ENCODE assay signal across 10 cellular contexts in the genomic region with DNA sequence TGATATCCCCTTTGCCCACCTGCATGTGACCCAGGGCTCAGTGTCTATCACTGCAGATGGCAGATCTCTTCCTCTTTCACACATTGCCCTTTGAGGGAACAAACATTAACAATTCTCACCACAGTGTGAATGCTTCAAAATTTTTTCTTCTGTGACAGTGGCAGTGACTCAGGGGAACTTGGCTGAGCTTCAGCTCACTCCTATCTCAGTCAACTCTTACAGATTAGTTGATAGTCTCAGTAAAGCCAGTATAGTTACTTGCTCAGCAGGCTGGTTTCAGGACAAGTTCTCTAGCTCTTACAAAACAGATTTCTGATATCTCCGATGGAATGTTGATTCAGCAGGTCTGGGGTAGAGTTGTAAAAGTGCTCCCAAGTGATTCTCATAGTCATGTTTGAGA.
DNase-seq lines count a peak whose midpoint lies in the region; ATAC-seq and TF ChIP-seq lines count a peak whose summit lies in the region.
"Had no signal": no experiment of that assay in that cellular context is flagged by ENCODE, and none has a peak within 500 bp of the region (broad histone marks: within the 10 kb centered on the region; RNA-seq: fewer than 3 reads in every experiment).

No MANE protein-coding gene starts in this region.

- H3K4me2 ChIP-seq in neuronal stem cell (ENCODE audit: insufficient read depth, low read length, poor library complexity, severe bottlenecking) = no peak overlapping the region

- H2BK15ac ChIP-seq in neuronal stem cell (ENCODE audit: low read length) = no peak overlapping the region

- H2BK120ac ChIP-seq in neuronal stem cell (ENCODE audit: low read depth, low read length) = no peak overlapping the region

- TF ChIP-seq CTCF in foreskin fibroblast (IDR thresholded peaks at IDR 0.05; ENCODE audit: low read depth, low read length) = no peak

- peak; percentile 77 for ATAC-seq in stimulated activated memory B cell treated with anti-CD40 and anti-IgM and Interleukin-4, amounts not matched to agents 10 μg/mL and 1 μg/mL and 100 μg/mL, for 72 hours
- ATAC-seq in GM21576 (IDR thresholded peaks at IDR 0.05; ENCODE audit: unreplicated experiment) = no peak

- H3K9ac ChIP-seq in neuronal stem cell (ENCODE audit: low read depth, low read length, poor library complexity) = no peak overlapping the region

- peaks cover 16% of the 10 kb centered on the region for H3K4me1 Mint-ChIP-seq in stimulated activated memory B cell treated with anti-CD40 and anti-IgM and Interleukin-4, amounts not matched to agents 10 μg/mL and 1 μg/mL and 100 μg/mL, for 72 hours

- H2AFZ ChIP-seq in neuronal stem cell (ENCODE audit: low read length) = no peak overlapping the region

- H3K4me3 Mint-ChIP-seq in stimulated activated memory B cell treated with anti-CD40 and anti-IgM and Interleukin-4, amounts not matched to agents 10 μg/mL and 1 μg/mL and 100 μg/mL, for 72 hours = no peak overlapping the region

- peak overlapping the region; percentile 54 for H3K27ac Mint-ChIP-seq in stimulated activated memory B cell treated with anti-CD40 and anti-IgM and Interleukin-4, amounts not matched to agents 10 μg/mL and 1 μg/mL and 100 μg/mL, for 72 hours

- H3K36me3 Mint-ChIP-seq in stimulated activated memory B cell treated with anti-CD40 and anti-IgM and Interleukin-4, amounts not matched to agents 10 μg/mL and 1 μg/mL and 100 μg/mL, for 72 hours = no peaks in the 10 kb centered on the region

- H3K27me3 Mint-ChIP-seq in stimulated activated memory B cell treated with anti-CD40 and anti-IgM and Interleukin-4, amounts not matched to agents 10 μg/mL and 1 μg/mL and 100 μg/mL, for 72 hours = no peaks in the 10 kb centered on the region

- H3K27me3 ChIP-seq in neuronal stem cell (ENCODE audit: control insufficient read depth in 3 of 3, insufficient read depth in 3 of 3, low read depth in 1 of 3, low read length in 3 of 3) = no peaks in the 10 kb centered on the region

- no peak overlapping the region for H3K27ac ChIP-seq in neuronal stem cell (replicated peaks; ENCODE audit: low read length)

- no peak overlapping the region for H2BK5ac ChIP-seq in neuronal stem cell (ENCODE audit: low read length)

- no peaks in the 10 kb centered on the region for H3K9me3 ChIP-seq in neuronal stem cell (replicated peaks in 1 of 2; ENCODE audit: control insufficient read depth in 2 of 2, insufficient read depth in 1 of 2, low read depth in 1 of 2, low read length in 2 of 2)

- H3K18ac ChIP-seq in neuronal stem cell (ENCODE audit: low read length) = no peak overlapping the region

- H3K36me3 ChIP-seq in neuronal stem cell (replicated peaks in 1 of 2; ENCODE audit: control insufficient read depth in 2 of 2, insufficient read depth in 2 of 2, low read length in 2 of 2) = no peaks in the 10 kb centered on the region

- H3K4me1 ChIP-seq in neuronal stem cell (ENCODE audit: control insufficient read depth in 2 of 2, insufficient read depth in 1 of 2, low read depth in 1 of 2, low read length in 2 of 2) = peaks cover 6 to 9% of the 10 kb centered on the region in 2 donors

- H4K8ac ChIP-seq in neuronal stem cell (ENCODE audit: low read depth, low read length) = no peak overlapping the region

- H3K9me3 Mint-ChIP-seq in stimulated activated memory B cell treated with anti-CD40 and anti-IgM and Interleukin-4, amounts not matched to agents 10 μg/mL and 1 μg/mL and 100 μg/mL, for 72 hours = no peaks in the 10 kb centered on the region

- H3K4ac ChIP-seq in neuronal stem cell (ENCODE audit: low read length) = no peak overlapping the region

- no peak overlapping the region for H2AK5ac ChIP-seq in neuronal stem cell (ENCODE audit: low read depth, low read length)

- H3K14ac ChIP-seq in neuronal stem cell (ENCODE audit: low read length) = no peak overlapping the region

- DNase-seq in NOMO-1 treated with DMSO at 0.1 percent for 48 hours (lab: John Stamatoyannopoulos, UW; ENCODE audit: unreplicated experiment) (peak; percentile 5), NOMO-1 treated with dmso at 0.1 percent for 144 hours (lab: John Stamatoyannopoulos, UW; ENCODE audit: unreplicated experiment) (no peak), SW480 (ENCODE audit: low spot score) (peak; percentile 33), foreskin fibroblast (peak; percentile 70 to 84), neuronal stem cell (ENCODE audit: low spot score) (no peak), retina (no peak)
- DNase-seq: 8988T, NCI-H2081 had no signal

- no peak overlapping the region for H4K91ac ChIP-seq in neuronal stem cell (ENCODE audit: low read depth, low read length, poor library complexity)

- no peak overlapping the region for H3K23ac ChIP-seq in neuronal stem cell (ENCODE audit: low read depth, low read length, poor library complexity)

- no CpG with 5 or more reads among the region's 1 CpG for WGBS in neuronal stem cell (ENCODE audit: extremely low coverage in 2 of 2, insufficient read length in 2 of 2, insufficient replicate concordance in 1 of 2), 2 donors

- H3K4me3 ChIP-seq in foreskin fibroblast (ENCODE audit: low read depth in 1 of 2, low read length in 2 of 2) (no peak overlapping the region), neuronal stem cell (ENCODE audit: low read length in 2 of 2) (no peak overlapping the region)

- no peak overlapping the region for H2BK12ac ChIP-seq in neuronal stem cell (ENCODE audit: low read length)

- H3K79me1 ChIP-seq in neuronal stem cell (ENCODE audit: low read depth, low read length) = no peaks in the 10 kb centered on the region

Comparison
In these comparisons a context has a peak if more than half of its experiments do, and no peak if none do; other contexts are left out.
1. DNase-seq: peak in NOMO-1 treated with DMSO at 0.1 percent for 48 hours (single experiment), SW480 (single experiment) and foreskin fibroblast (2 of 2); none in NOMO-1 treated with dmso at 0.1 percent for 144 hours (single experiment), neuronal stem cell (single experiment) and retina (single experiment).